ENCODE assay signal across 9 cellular contexts in the genomic region with DNA sequence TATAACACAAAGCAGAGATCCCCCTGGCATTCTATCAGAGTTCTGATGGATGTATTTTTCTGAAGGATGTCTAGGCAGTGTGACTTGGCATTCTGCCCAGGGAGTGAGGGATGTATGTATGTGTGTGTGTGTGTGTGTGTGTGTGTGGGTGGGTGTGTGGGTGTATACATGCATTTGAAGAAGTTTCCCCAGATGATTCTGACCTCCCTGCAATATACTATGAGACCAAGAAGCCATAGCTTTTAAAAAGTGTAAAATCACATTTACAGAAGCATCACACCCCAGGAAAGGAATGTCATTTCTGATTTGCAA. TPM values are rescaled to one million over a fixed set of nuclear protein-coding genes. Genes with fewer than 3 reads are reported as not detected.
DNase-seq lines count a peak whose midpoint lies in the region; ATAC-seq and TF ChIP-seq lines count a peak whose summit lies in the region.
"Had no signal": no experiment of that assay in that cellular context is flagged by ENCODE, and none has a peak within 500 bp of the region (broad histone marks: within the 10 kb centered on the region; RNA-seq: fewer than 3 reads in every experiment).

No MANE protein-coding gene starts in this region.

- DNase-seq in activated CD4-positive, alpha-beta T cell treated with anti-CD3 and anti-CD28 coated beads for 1 hour: peak; percentile 16
- DNase-seq in activated CD4-positive, alpha-beta T cell treated with anti-CD3 and anti-CD28 coated beads, Interleukin-2, amount 10 ng/mL, durations not matched to agents 7 days and 5 days: no peak
- DNase-seq in OCI-M1 (lab: John Stamatoyannopoulos, UW): peak; percentile 62
- peak; percentile 78 for DNase-seq in dermis blood vessel endothelial cell
- DNase-seq in stimulated activated CD8-positive, alpha-beta memory T cell treated with anti-CD3 and anti-CD28 coated beads, Interleukin-4, amount 100 ng/mL, for 4 hours (ENCODE audit: low read depth in 2 of 2, low spot score in 1 of 2): peak; percentile 13 to 27
- DNase-seq in activated T-helper 2 cell treated with anti-CD3 and anti-CD28 coated beads, Interferon-gamma antibody, Interleukin-2, Interleukin-4, amounts not matched to agents 10 μg/mL and 5 μg/mL and 100 μg/mL, durations not matched to agents 14 hours and 24 hours and 36 hours (ENCODE audit: low spot score): no peak
- no peak for DNase-seq in coronary artery (ENCODE audit: low spot score)

- H3K4me3 Mint-ChIP-seq in activated CD4-positive, alpha-beta T cell treated with anti-CD3 and anti-CD28 coated beads, Interleukin-2, amount 10 ng/mL, durations not matched to agents 7 days and 5 days: no peak overlapping the region
- H3K4me3 Mint-ChIP-seq in activated T-helper 2 cell treated with anti-CD3 and anti-CD28 coated beads, Interferon-gamma antibody, Interleukin-2, Interleukin-4, amounts not matched to agents 10 μg/mL and 5 μg/mL and 100 μg/mL, durations not matched to agents 14 hours and 24 hours and 36 hours (ENCODE audit: low read depth): no peak overlapping the region

- H3K36me3 Mint-ChIP-seq in activated CD4-positive, alpha-beta T cell treated with anti-CD3 and anti-CD28 coated beads, Interleukin-2, amount 10 ng/mL, durations not matched to agents 7 days and 5 days (ENCODE audit: low read depth): no peaks in the 10 kb centered on the region
- no peaks in the 10 kb centered on the region for H3K36me3 Mint-ChIP-seq in activated T-helper 2 cell treated with anti-CD3 and anti-CD28 coated beads, Interferon-gamma antibody, Interleukin-2, Interleukin-4, amounts not matched to agents 10 μg/mL and 5 μg/mL and 100 μg/mL, durations not matched to agents 14 hours and 24 hours and 36 hours (ENCODE audit: low read depth)

- POLR2A ChIA-PET in activated CD4-positive, alpha-beta T cell treated with anti-CD3 and anti-CD28 coated beads, Interleukin-2, amount 10 ng/mL, durations not matched to agents 7 days and 5 days (lab: Charles Lee): no interaction called here

- no peaks in the 10 kb centered on the region for H3K27me3 Mint-ChIP-seq in activated CD4-positive, alpha-beta T cell treated with anti-CD3 and anti-CD28 coated beads, Interleukin-2, amount 10 ng/mL, durations not matched to agents 7 days and 5 days
- H3K27me3 Mint-ChIP-seq in activated T-helper 2 cell treated with anti-CD3 and anti-CD28 coated beads, Interferon-gamma antibody, Interleukin-2, Interleukin-4, amounts not matched to agents 10 μg/mL and 5 μg/mL and 100 μg/mL, durations not matched to agents 14 hours and 24 hours and 36 hours (ENCODE audit: low read depth): peaks cover 15% of the 10 kb centered on the region

- H3K4me3 ChIP-seq in coronary artery: no peak overlapping the region
- H3K4me3 ChIP-seq: skin epidermis had no signal

- intact Hi-C loops in activated T-helper 2 cell treated with anti-CD3 and anti-CD28 coated beads, Interferon-gamma antibody, Interleukin-2, Interleukin-4, amounts not matched to agents 10 μg/mL and 5 μg/mL and 100 μg/mL, durations not matched to agents 14 hours and 24 hours and 36 hours (cut with micrococcal nuclease): no loop called here

- no peak overlapping the region for H3K27ac ChIP-seq in coronary artery
- H3K27ac ChIP-seq: skin epidermis had no signal

- peaks cover 20% of the 10 kb centered on the region for H3K4me1 Mint-ChIP-seq in activated CD4-positive, alpha-beta T cell treated with anti-CD3 and anti-CD28 coated beads, Interleukin-2, amount 10 ng/mL, durations not matched to agents 7 days and 5 days
- peaks cover 17% of the 10 kb centered on the region for H3K4me1 Mint-ChIP-seq in activated T-helper 2 cell treated with anti-CD3 and anti-CD28 coated beads, Interferon-gamma antibody, Interleukin-2, Interleukin-4, amounts not matched to agents 10 μg/mL and 5 μg/mL and 100 μg/mL, durations not matched to agents 14 hours and 24 hours and 36 hours (ENCODE audit: low read depth)

- no peak for ATAC-seq in HG03571 (IDR thresholded peaks at IDR 0.05; ENCODE audit: unreplicated experiment)

- H3K9me3 Mint-ChIP-seq in activated CD4-positive, alpha-beta T cell treated with anti-CD3 and anti-CD28 coated beads, Interleukin-2, amount 10 ng/mL, durations not matched to agents 7 days and 5 days: no peaks in the 10 kb centered on the region
- no peaks in the 10 kb centered on the region for H3K9me3 Mint-ChIP-seq in activated T-helper 2 cell treated with anti-CD3 and anti-CD28 coated beads, Interferon-gamma antibody, Interleukin-2, Interleukin-4, amounts not matched to agents 10 μg/mL and 5 μg/mL and 100 μg/mL, durations not matched to agents 14 hours and 24 hours and 36 hours

- H3K27ac Mint-ChIP-seq in activated CD4-positive, alpha-beta T cell treated with anti-CD3 and anti-CD28 coated beads, Interleukin-2, amount 10 ng/mL, durations not matched to agents 7 days and 5 days: no peak overlapping the region
- H3K27ac Mint-ChIP-seq in activated T-helper 2 cell treated with anti-CD3 and anti-CD28 coated beads, Interferon-gamma antibody, Interleukin-2, Interleukin-4, amounts not matched to agents 10 μg/mL and 5 μg/mL and 100 μg/mL, durations not matched to agents 14 hours and 24 hours and 36 hours: no peak overlapping the region

- no peak for TF ChIP-seq CTCF in coronary artery (IDR thresholded peaks at IDR 0.05)

- CTCF ChIA-PET in activated CD4-positive, alpha-beta T cell treated with anti-CD3 and anti-CD28 coated beads, Interleukin-2, amount 10 ng/mL, durations not matched to agents 7 days and 5 days (lab: Charles Lee): no interaction called here

RNA-seq across cellular contexts. Expression of gene NAP1L1, which starts 59.7 kb away (rescaled TPM):
- 100 to 1,000 TPM; 460 to 538 TPM for total RNA-seq in activated CD4-positive, alpha-beta T cell treated with anti-CD3 and anti-CD28 coated beads, Interleukin-2, amount 10 ng/mL, durations not matched to agents 7 days and 5 days
- 253 and 400 TPM in 2 replicates for total RNA-seq in dermis blood vessel endothelial cell
- 701 and 744 TPM in 2 replicates for total RNA-seq in activated T-helper 2 cell treated with anti-CD3 and anti-CD28 coated beads, Interferon-gamma antibody, Interleukin-2, Interleukin-4, amounts not matched to agents 10 μg/mL and 5 μg/mL and 100 μg/mL, durations not matched to agents 14 hours and 24 hours and 36 hours

Comparison
In these comparisons a context has a peak if more than half of its experiments do, and no peak if none do; other contexts are left out.
1. DNase-seq: peak in activated CD4-positive, alpha-beta T cell treated with anti-CD3 and anti-CD28 coated beads for 1 hour (single experiment), OCI-M1 (single experiment), dermis blood vessel endothelial cell (single experiment) and stimulated activated CD8-positive, alpha-beta memory T cell treated with anti-CD3 and anti-CD28 coated beads, Interleukin-4, amount 100 ng/mL, for 4 hours (2 of 2); none in activated CD4-positive, alpha-beta T cell treated with anti-CD3 and anti-CD28 coated beads, Interleukin-2, amount 10 ng/mL, durations not matched to agents 7 days and 5 days (single experiment), activated T-helper 2 cell treated with anti-CD3 and anti-CD28 coated beads, Interferon-gamma antibody, Interleukin-2, Interleukin-4, amounts not matched to agents 10 μg/mL and 5 μg/mL and 100 μg/mL, durations not matched to agents 14 hours and 24 hours and 36 hours (single experiment) and coronary artery (single experiment).